In the genomic region with DNA sequence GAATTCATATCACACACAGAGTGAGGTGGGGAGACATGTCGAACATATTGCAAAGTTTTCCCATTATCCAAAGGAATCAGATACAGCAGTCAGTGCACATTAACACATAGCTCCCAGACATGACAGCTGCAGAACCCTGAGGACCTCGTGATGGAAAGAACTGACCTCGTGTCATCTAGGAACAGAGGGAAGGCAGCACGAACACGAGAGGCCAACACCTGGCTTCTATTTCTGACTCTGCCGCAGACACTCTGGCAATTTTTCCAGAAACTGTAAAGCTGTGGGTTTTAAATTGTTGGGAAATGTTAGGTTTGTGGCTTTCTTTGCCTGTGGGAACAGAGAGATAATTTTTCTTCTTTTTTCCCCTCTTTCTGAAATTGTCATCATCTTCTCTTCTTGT, we compare ENCODE assay signal across 18 cellular contexts.
"Had no signal": no experiment of that assay in that cellular context is flagged by ENCODE, and none has a peak within 500 bp of the region (broad histone marks: within the 10 kb centered on the region; RNA-seq: fewer than 3 reads in every experiment).

No MANE protein-coding gene starts in this region.

- H3K27ac Mint-ChIP-seq: activated CD4-positive, alpha-beta memory T cell treated with anti-CD3 and anti-CD28 coated beads, Interleukin-2, amount 10 ng/mL, durations not matched to agents 7 days and 5 days; activated naive CD8-positive, alpha-beta T cell treated with anti-CD3 and anti-CD28 coated beads, Interleukin-2, amount 10 ng/mL, durations not matched to agents 7 days and 5 days; natural killer cell treated with Interleukin-12 subunit alpha and Interleukin-12 subunit beta and Interleukin-15 and Interleukin-18, amount 100 ng/mL, for 72 hours; progenitor cell of endocrine pancreas; stimulated activated naive CD8-positive, alpha-beta T cell treated with anti-CD3 and anti-CD28 coated beads, Interleukin-15, amount 100 ng/mL, for 72 hours; T-cell had no signal

- H3K36me3 Mint-ChIP-seq: activated naive CD8-positive, alpha-beta T cell treated with anti-CD3 and anti-CD28 coated beads, Interleukin-2, amount 10 ng/mL, durations not matched to agents 7 days and 5 days; natural killer cell treated with Interleukin-12 subunit alpha and Interleukin-12 subunit beta and Interleukin-15 and Interleukin-18, amount 100 ng/mL, for 72 hours; T-cell had no signal

- H3K9me3 Mint-ChIP-seq: activated CD4-positive, alpha-beta memory T cell treated with anti-CD3 and anti-CD28 coated beads, Interleukin-2, amount 10 ng/mL, durations not matched to agents 7 days and 5 days; stimulated activated naive CD8-positive, alpha-beta T cell treated with anti-CD3 and anti-CD28 coated beads, Interleukin-15, amount 100 ng/mL, for 72 hours had no signal

- H3K27me3 Mint-ChIP-seq: stimulated activated naive CD8-positive, alpha-beta T cell treated with anti-CD3 and anti-CD28 coated beads, Interleukin-15, amount 100 ng/mL, for 72 hours; T-cell had no signal

- ATAC-seq: left cardiac atrium; natural killer cell treated with Interleukin-12 subunit alpha and Interleukin-12 subunit beta and Interleukin-15 and Interleukin-18, amount 100 ng/mL, for 72 hours; stimulated activated naive CD8-positive, alpha-beta T cell treated with anti-CD3 and anti-CD28 coated beads, Interleukin-15, amount 100 ng/mL, for 72 hours; T-cell had no signal

- DNase-seq: activated CD4-positive, alpha-beta memory T cell treated with anti-CD3 and anti-CD28 coated beads, Interleukin-2, amount 10 ng/mL, durations not matched to agents 7 days and 5 days; activated naive CD8-positive, alpha-beta T cell treated with anti-CD3 and anti-CD28 coated beads, Interleukin-2, amount 10 ng/mL, durations not matched to agents 7 days and 5 days; activated T-cell treated with anti-CD3 and anti-CD28 coated beads, Interleukin-2, amount 50 U/mL, for 48 hours; aorta; caudate nucleus; effector memory CD4-positive, alpha-beta T cell; left cardiac atrium; occipital lobe; stimulated activated CD4-positive, alpha-beta T cell treated with anti-CD3 and anti-CD28 coated beads, Interleukin-15, amount 100 ng/mL, for 24 hours; stimulated activated CD4-positive, alpha-beta T cell treated with anti-CD3 and anti-CD28 coated beads, Interleukin-4, amount 100 ng/mL, for 24 hours; stimulated activated naive CD8-positive, alpha-beta T cell treated with anti-CD3 and anti-CD28 coated beads, Interleukin-15, amount 100 ng/mL, for 72 hours; T-cell; thyroid gland had no signal

- H3K4me3 ChIP-seq: coronary artery, lung, thyroid gland had no signal

- H3K27ac ChIP-seq: coronary artery, thyroid gland, VCaP had no signal

- H3K27me3 ChIP-seq: thyroid gland had no signal

- H3K4me1 ChIP-seq: thyroid gland had no signal

- H3K4me1 Mint-ChIP-seq: activated CD4-positive, alpha-beta memory T cell treated with anti-CD3 and anti-CD28 coated beads, Interleukin-2, amount 10 ng/mL, durations not matched to agents 7 days and 5 days; activated naive CD8-positive, alpha-beta T cell treated with anti-CD3 and anti-CD28 coated beads, Interleukin-2, amount 10 ng/mL, durations not matched to agents 7 days and 5 days; T-cell had no signal

- H3K9me3 ChIP-seq: thyroid gland had no signal

- H3K4me3 Mint-ChIP-seq: activated CD4-positive, alpha-beta memory T cell treated with anti-CD3 and anti-CD28 coated beads, Interleukin-2, amount 10 ng/mL, durations not matched to agents 7 days and 5 days; activated naive CD8-positive, alpha-beta T cell treated with anti-CD3 and anti-CD28 coated beads, Interleukin-2, amount 10 ng/mL, durations not matched to agents 7 days and 5 days; natural killer cell treated with Interleukin-12 subunit alpha and Interleukin-12 subunit beta and Interleukin-15 and Interleukin-18, amount 100 ng/mL, for 72 hours; stimulated activated naive CD8-positive, alpha-beta T cell treated with anti-CD3 and anti-CD28 coated beads, Interleukin-15, amount 100 ng/mL, for 72 hours; T-cell had no signal

- H3K36me3 ChIP-seq: thyroid gland had no signal
